Comparison of ENCODE assay signal across 20 cellular contexts in the genomic region with DNA sequence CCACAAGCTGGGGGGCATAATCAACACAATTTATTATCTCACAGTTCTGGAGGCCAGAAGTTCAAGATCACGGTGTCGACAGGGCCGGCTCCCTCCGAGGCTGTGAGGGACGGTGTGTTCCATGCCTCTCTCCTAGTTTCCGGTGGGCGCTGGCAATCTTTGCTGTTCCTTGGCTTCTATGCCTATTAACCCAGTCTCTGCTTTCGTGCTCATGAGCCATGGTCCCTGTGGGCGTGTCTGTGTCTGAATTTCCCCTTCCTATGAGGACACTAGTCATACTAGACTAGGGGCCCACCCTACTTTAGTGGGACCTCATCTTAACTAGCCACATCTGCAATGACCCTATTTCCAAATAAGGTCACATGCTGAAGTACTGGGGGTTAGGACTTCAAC. TPM values are rescaled to one million over a fixed set of nuclear protein-coding genes. Genes with fewer than 3 reads are reported as not detected.
A peak's percentile ranks its signal among the peaks of the same experiment; 100 is the strongest.
DNase-seq lines count a peak whose midpoint lies in the region; ATAC-seq and TF ChIP-seq lines count a peak whose summit lies in the region.
"Had no signal": no experiment of that assay in that cellular context is flagged by ENCODE, and none has a peak within 500 bp of the region (broad histone marks: within the 10 kb centered on the region; RNA-seq: fewer than 3 reads in every experiment).

No MANE protein-coding gene starts in this region.

- peaks cover 7% of the 10 kb centered on the region for H3K36me3 ChIP-seq in lower lobe of right lung
- H3K36me3 ChIP-seq: ovary, sigmoid colon had no signal

- H3K4me3 ChIP-seq in lower lobe of right lung = no peak overlapping the region
- H3K4me3 ChIP-seq: ovary, sigmoid colon had no signal

- peak overlapping the region; percentile 51 for H3K27ac Mint-ChIP-seq in T-helper 17 cell
- peak overlapping the region; percentile 83 for H3K27ac Mint-ChIP-seq in chondrocyte (ENCODE audit: unreplicated experiment)
- H3K27ac Mint-ChIP-seq: activated naive CD4-positive, alpha-beta T cell treated with anti-CD3 and anti-CD28 coated beads, Interleukin-2, amount 50 U/mL, for 24 hours; activated T-cell treated with anti-CD3 and anti-CD28 coated beads, Interleukin-2, amount 50 U/mL, for 72 hours; CD8-positive, alpha-beta T cell; naive thymus-derived CD8-positive, alpha-beta T cell had no signal

- H3K36me3 Mint-ChIP-seq in T-helper 17 cell (ENCODE audit: low read depth) = peaks cover 2% of the 10 kb centered on the region
- peaks cover 2% of the 10 kb centered on the region for H3K36me3 Mint-ChIP-seq in chondrocyte (ENCODE audit: low read depth)

- TF ChIP-seq CTCF in chondrocyte (IDR thresholded peaks at IDR 0.05) = no peak
- TF ChIP-seq CTCF in lower lobe of right lung (IDR thresholded peaks at IDR 0.05) = no peak

- peaks cover 44% of the 10 kb centered on the region for H3K4me1 Mint-ChIP-seq in T-helper 17 cell
- H3K4me1 Mint-ChIP-seq in chondrocyte (ENCODE audit: low read depth) = peaks cover 91% of the 10 kb centered on the region

- no peaks in the 10 kb centered on the region for H3K27me3 ChIP-seq in lower lobe of right lung (ENCODE audit: low read depth)
- H3K27me3 ChIP-seq: ovary, sigmoid colon had no signal

- no peaks in the 10 kb centered on the region for H3K9me3 Mint-ChIP-seq in chondrocyte (ENCODE audit: low read depth)
- H3K9me3 Mint-ChIP-seq: activated naive CD4-positive, alpha-beta T cell treated with anti-CD3 and anti-CD28 coated beads, Interleukin-2, amount 50 U/mL, for 24 hours; activated T-cell treated with anti-CD3 and anti-CD28 coated beads, Interleukin-2, amount 50 U/mL, for 72 hours; CD8-positive, alpha-beta T cell; H9; naive thymus-derived CD8-positive, alpha-beta T cell had no signal

- intact Hi-C loops in lower lobe of right lung (cut with DNase I) = no loop called here
- intact Hi-C loops in posterior vena cava (cut with DNase I) = no loop called here

- no peaks in the 10 kb centered on the region for H3K27me3 Mint-ChIP-seq in T-helper 17 cell
- H3K27me3 Mint-ChIP-seq in chondrocyte (ENCODE audit: low read depth) = no peaks in the 10 kb centered on the region
- H3K27me3 Mint-ChIP-seq: activated naive CD4-positive, alpha-beta T cell treated with anti-CD3 and anti-CD28 coated beads, Interleukin-2, amount 50 U/mL, for 24 hours; naive thymus-derived CD8-positive, alpha-beta T cell had no signal

- peaks cover 70% of the 10 kb centered on the region for H3K4me1 ChIP-seq in lower lobe of right lung

- no peak overlapping the region for H3K4me3 Mint-ChIP-seq in T-helper 17 cell
- no peak overlapping the region for H3K4me3 Mint-ChIP-seq in chondrocyte (ENCODE audit: unreplicated experiment)
- H3K4me3 Mint-ChIP-seq: activated naive CD4-positive, alpha-beta T cell treated with anti-CD3 and anti-CD28 coated beads, Interleukin-2, amount 50 U/mL, for 24 hours; activated T-cell treated with anti-CD3 and anti-CD28 coated beads, Interleukin-2, amount 50 U/mL, for 72 hours; CD8-positive, alpha-beta T cell; H9; naive thymus-derived CD8-positive, alpha-beta T cell had no signal

- DNase-seq in T-helper 17 cell = no peak
- DNase-seq in chondrocyte (ENCODE audit: low spot score) = no peak
- DNase-seq in lower lobe of right lung = no peak
- no peak for DNase-seq in substantia nigra (lab: John Stamatoyannopoulos, UW)
- no peak for DNase-seq in HT-29 (ENCODE audit: low spot score)
- no peak for DNase-seq in Ammon's horn (ENCODE audit: low spot score)
- no peak for DNase-seq in posterior vena cava (ENCODE audit: low spot score)
- DNase-seq: activated CD4-positive, alpha-beta T cell treated with anti-CD3 and anti-CD28 coated beads for 1 hour; activated T-cell treated with anti-CD3 and anti-CD28 coated beads, Interleukin-2, amount 50 U/mL, for 72 hours; CD8-positive, alpha-beta T cell; cerebellar nuclear complex; effector CD4-positive, alpha-beta T cell; H9; midbrain; naive thymus-derived CD8-positive, alpha-beta T cell; NCI-H69; sigmoid colon had no signal

- ATAC-seq in T-helper 17 cell (no peak), lower lobe of right lung (peak; percentile 51 to 62)
- ATAC-seq: activated T-cell treated with anti-CD3 and anti-CD28 coated beads, Interleukin-2, amount 50 U/mL, for 72 hours; CD8-positive, alpha-beta T cell; left lobe of liver; naive thymus-derived CD8-positive, alpha-beta T cell had no signal

- H3K9me3 ChIP-seq in T-helper 17 cell (ENCODE audit: control insufficient read depth, low read length, poor library complexity, severe bottlenecking) (no peaks in the 10 kb centered on the region), lower lobe of right lung (no peaks in the 10 kb centered on the region)
- H3K9me3 ChIP-seq: ovary, sigmoid colon had no signal

- no peak overlapping the region for H3K27ac ChIP-seq in lower lobe of right lung
- peak overlapping the region; percentile 43 for H3K27ac ChIP-seq in substantia nigra (ENCODE audit: low read depth, low read length, poor library complexity, severe bottlenecking)
- H3K27ac ChIP-seq: ovary, sigmoid colon had no signal

RNA-seq across cellular contexts. Expression of a gene that starts 29.4 kb away (rescaled TPM):
- 10 to 100 TPM; 36.9 to 42.9 TPM for total RNA-seq in T-helper 17 cell
- total RNA-seq in chondrocyte = 71.2 to 75.6 TPM (median 72.3 TPM) in 3 replicates
- 81.0 TPM for total RNA-seq in lower lobe of right lung
- 2.6 and 3.0 TPM in 2 replicates for total RNA-seq in HT-29 (2014; rRNA removed; shearing (Covaris generic))
- 10 to 100 TPM; 46.5 to 67.6 TPM for total RNA-seq in posterior vena cava
